In genomic region chr6:36607782-36608386, GRCh38 we compare ENCODE assay signal across 1 cellular context.
TF ChIP-seq lines count a peak whose summit lies in the region.

No MANE protein-coding gene starts in this region.

TF ChIP-seq in IMR-90, 13 proteins besides CTCF, POLR2A, EP300 and RAD21 (continued from another document):
- TF ChIP-seq USF2 (IDR thresholded peaks at IDR 0.05; ENCODE audit: low read depth, low read length): no peak
- TF ChIP-seq RCOR1 (IDR thresholded peaks at IDR 0.05; ENCODE audit: insufficient replicate concordance, low read length): no peak
- no peak for TF ChIP-seq CEBPB (IDR thresholded peaks at IDR 0.05; ENCODE audit: low read depth, low read length)
- TF ChIP-seq RFX5 (IDR thresholded peaks at IDR 0.05; ENCODE audit: low read depth, low read length): no peak
- no peak for TF ChIP-seq FOS (IDR thresholded peaks at IDR 0.05; ENCODE audit: low read depth, low read length)
- TF ChIP-seq MAZ (IDR thresholded peaks at IDR 0.05; ENCODE audit: borderline replicate concordance, low read depth, low read length): no peak
- no peak for TF ChIP-seq SMC3 (IDR thresholded peaks at IDR 0.05; ENCODE audit: low read depth, low read length)
- TF ChIP-seq BHLHE40 (IDR thresholded peaks at IDR 0.05; ENCODE audit: low read depth, low read length): no peak
- TF ChIP-seq NFE2L2 (IDR thresholded peaks at IDR 0.05; ENCODE audit: low read depth, low read length): no peak
